17 cellular contexts compared by ENCODE assay signal in the genomic region with DNA sequence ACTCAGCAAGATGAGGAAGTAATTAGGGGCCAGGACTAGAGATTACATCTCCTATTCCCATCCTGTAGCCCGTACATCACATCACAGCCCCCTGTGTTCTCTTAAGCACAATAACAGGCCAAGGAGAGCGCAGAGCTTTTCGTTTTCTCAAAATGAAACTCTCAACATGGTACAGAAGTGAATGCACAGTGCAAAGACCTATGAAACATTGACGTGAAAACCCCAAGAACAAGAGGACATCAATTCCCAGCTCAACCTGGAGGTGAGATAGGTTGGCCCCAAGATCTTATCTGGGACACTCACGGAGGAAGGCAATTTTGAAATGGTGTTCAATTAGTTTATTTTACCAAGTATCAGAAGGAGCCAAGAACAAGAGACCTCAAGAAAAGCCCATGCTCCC. TPM values are rescaled to one million over a fixed set of nuclear protein-coding genes. Genes with fewer than 3 reads are reported as not detected.
DNase-seq lines count a peak whose midpoint lies in the region; ATAC-seq, FAIRE-seq and TF ChIP-seq lines count a peak whose summit lies in the region.
"Had no signal": no experiment of that assay in that cellular context is flagged by ENCODE, and none has a peak within 500 bp of the region (broad histone marks: within the 10 kb centered on the region; RNA-seq: fewer than 3 reads in every experiment).

No MANE protein-coding gene starts in this region.

- TF ChIP-seq POLR2A in GM12892 (IDR thresholded peaks at IDR 0.05; ENCODE audit: low read depth, low read length) (no peak; the same call in 1 of the 2 replicates), esophagus squamous epithelium (IDR thresholded peaks at IDR 0.05) (no peak)

- H3K36me3 ChIP-seq in esophagus squamous epithelium, result no peaks in the 10 kb centered on the region
- H3K36me3 ChIP-seq: stomach had no signal

- H3K27ac Mint-ChIP-seq in endothelial cell (ENCODE audit: unreplicated experiment), result no peak overlapping the region

- no peak for DNase-seq in GM12892 (ENCODE audit: insufficient read length)
- no peak for DNase-seq in endothelial cell (ENCODE audit: low spot score)
- DNase-seq in activated effector memory CD4-positive, alpha-beta T cell treated with anti-CD3 and anti-CD28 coated beads, Interleukin-2, amount 50 U/mL, for 16 hours, result no peak
- DNase-seq in NCI-H128 (lab: John Stamatoyannopoulos, UW; ENCODE audit: unreplicated experiment), result no peak
- no peak for DNase-seq in esophagus squamous epithelium (lab: John Stamatoyannopoulos, UW)
- no peak for DNase-seq in cerebellar cortex (ENCODE audit: low spot score)
- DNase-seq: activated CD4-positive, alpha-beta T cell treated with anti-CD3 and anti-CD28 coated beads for 48 hours; NCI-H1105 treated with DMSO at 0.1 percent for 48 hours; stomach had no signal

- H3K4me1 Mint-ChIP-seq in endothelial cell (ENCODE audit: unreplicated experiment), result peaks cover 18% of the 10 kb centered on the region

- H3K9me3 ChIP-seq in esophagus squamous epithelium, result no peaks in the 10 kb centered on the region
- H3K9me3 ChIP-seq: stomach had no signal

- peak overlapping the region; percentile 17 for H3K4me3 Mint-ChIP-seq in endothelial cell (ENCODE audit: unreplicated experiment)

- ATAC-seq in GM21381 (IDR thresholded peaks at IDR 0.05; ENCODE audit: unreplicated experiment), result peak; percentile 48
- ATAC-seq in HG03442 (IDR thresholded peaks at IDR 0.05; ENCODE audit: unreplicated experiment), result peak; percentile 55

- TF ChIP-seq CTCF in endothelial cell (IDR thresholded peaks at IDR 0.05; ENCODE audit: unreplicated experiment) (no peak), esophagus squamous epithelium (IDR thresholded peaks at IDR 0.05) (no peak)

- H3K27me3 Mint-ChIP-seq in endothelial cell (ENCODE audit: unreplicated experiment), result peaks cover 6% of the 10 kb centered on the region

- H3K27ac ChIP-seq in esophagus squamous epithelium, result no peak overlapping the region

- no peaks in the 10 kb centered on the region for H3K9me3 Mint-ChIP-seq in endothelial cell (ENCODE audit: unreplicated experiment)

- FAIRE-seq in GM12892 (lab: Jason Lieb, UNC), result peak; percentile 100
- FAIRE-seq: astrocyte, endometrium, H54 had no signal

- WGBS in esophagus squamous epithelium, 2 donors, result 49 to 59% methylated on average over 5 of the region's 5 CpGs

- H3K27me3 ChIP-seq in esophagus squamous epithelium, result peaks cover 0 to 10% (median 0%) of the 10 kb centered on the region in 4 donors

- H3K4me3 ChIP-seq in esophagus squamous epithelium, result no peak overlapping the region
- H3K4me3 ChIP-seq: lung, stomach had no signal

- intact Hi-C loops in esophagus squamous epithelium (cut with DNase I), result no loop called here

- H3K4me1 ChIP-seq in esophagus squamous epithelium, result peaks cover 0 to 4% (median 0%) of the 10 kb centered on the region in 3 donors

- peaks cover 7% of the 10 kb centered on the region for H3K36me3 Mint-ChIP-seq in endothelial cell (ENCODE audit: low read depth, unreplicated experiment)

RNA-seq across cellular contexts. Expression of a gene that starts 9.0 kb away (rescaled TPM):
- 45.2 TPM for polyA plus RNA-seq in GM12892 (2012; ENCODE audit: missing spikeins)
- total RNA-seq in endothelial cell (ENCODE audit: unreplicated experiment) (14.5 TPM), esophagus squamous epithelium (1 to 10 TPM; 1.8 to 8.8 (median 3.1) TPM)
- total RNA-seq: HT-29, osteocyte had no signal
